8 cellular contexts compared by ENCODE assay signal in the genomic region with DNA sequence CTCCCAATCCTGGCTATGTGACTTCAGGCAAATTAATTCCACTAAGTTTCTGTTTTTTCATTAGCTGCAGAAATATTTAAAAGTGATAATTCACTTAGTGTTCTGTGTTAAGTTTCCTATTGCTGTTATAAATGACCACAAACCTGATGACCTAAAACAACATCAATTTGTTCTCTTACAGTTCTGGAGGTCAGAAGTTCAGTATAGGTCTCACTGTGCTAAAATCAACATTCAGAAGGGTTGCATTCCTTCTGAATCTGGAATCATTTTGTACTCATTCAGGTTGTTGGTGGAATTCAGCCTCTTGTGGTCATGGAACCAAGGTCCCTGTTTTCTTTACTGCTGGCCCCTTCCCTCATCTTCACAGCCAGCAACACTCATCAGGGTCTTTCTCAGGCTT.
"Had no signal": no experiment of that assay in that cellular context is flagged by ENCODE, and none has a peak within 500 bp of the region (broad histone marks: within the 10 kb centered on the region; RNA-seq: fewer than 3 reads in every experiment).

No MANE protein-coding gene starts in this region.

- H3K4me3 Mint-ChIP-seq: GM23338, H9 had no signal

- H3K9me3 Mint-ChIP-seq: GM23338, H9 had no signal

- ATAC-seq: GM23338, K562 had no signal

- H3K4me3 ChIP-seq: GM23338, K562 had no signal

- DNase-seq: H9, HCEC 1CT, IMR-90 had no signal

- FAIRE-seq: H1, H54, K562 had no signal

- H3K27ac ChIP-seq: HL-60 had no signal

- H3K4me1 Mint-ChIP-seq: GM23338, H9 had no signal

- H3K27ac Mint-ChIP-seq: GM23338, H9 had no signal
